28 cellular contexts compared by ENCODE assay signal in the genomic region with DNA sequence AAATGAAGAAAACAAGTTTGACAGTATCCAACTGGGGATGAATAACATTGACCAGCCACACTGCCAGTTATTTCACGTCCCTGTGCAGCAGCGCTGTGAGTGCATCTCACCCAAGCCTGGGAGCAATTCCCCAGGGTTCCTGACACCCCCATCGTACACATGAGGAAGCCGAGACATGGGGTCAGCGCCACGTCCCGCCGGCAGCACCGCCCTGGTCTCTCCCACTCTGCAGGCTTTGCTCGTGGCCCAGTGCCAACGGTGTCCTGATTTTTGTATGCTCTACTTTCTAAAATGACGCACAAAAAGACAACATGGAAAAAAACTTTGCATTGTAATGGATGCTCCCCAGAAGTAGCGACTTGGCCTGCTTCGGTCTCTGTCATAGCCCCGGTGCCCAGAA. TPM values are rescaled to one million over a fixed set of nuclear protein-coding genes. Genes with fewer than 3 reads are reported as not detected.
"Had no signal": no experiment of that assay in that cellular context is flagged by ENCODE, and none has a peak within 500 bp of the region (broad histone marks: within the 10 kb centered on the region; RNA-seq: fewer than 3 reads in every experiment).

No MANE protein-coding gene starts in this region.

- H3K9ac ChIP-seq: neural progenitor cell, parathyroid adenoma had no signal

- H3K4me2 ChIP-seq: neural progenitor cell had no signal

- H3K4me3 Mint-ChIP-seq: natural killer cell; nephron; neural progenitor cell; stimulated activated effector memory CD8-positive, alpha-beta T cell treated with anti-CD3 and anti-CD28 coated beads, Interleukin-12 subunit alpha, Interleukin-12 subunit beta, amount 100 ng/mL, for 72 hours; stimulated activated naive B cell treated with anti-CD40 and anti-IgM and Interleukin-4, amounts not matched to agents 10 μg/mL and 1 μg/mL and 100 μg/mL, for 72 hours; stimulated activated naive CD8-positive, alpha-beta T cell treated with anti-CD3 and anti-CD28 coated beads, Interleukin-15, Interleukin-2, amounts not matched to agents 100 ng/mL and 50 ng/mL, for 24 hours had no signal

- H3K27ac ChIP-seq: neural progenitor cell, parathyroid adenoma, psoas muscle, right lobe of liver, sigmoid colon, stomach, thoracic aorta, thyroid gland, tibial nerve, upper lobe of left lung, vagina had no signal

- FAIRE-seq: small intestine, urothelium cell line had no signal

- H3K79me2 ChIP-seq: parathyroid adenoma had no signal

- H3K4me1 Mint-ChIP-seq: neural progenitor cell had no signal

- H3K36me3 Mint-ChIP-seq: natural killer cell had no signal

- H3K9me3 ChIP-seq: psoas muscle, right lobe of liver, sigmoid colon, stomach, thoracic aorta, thyroid gland, tibial nerve, upper lobe of left lung, vagina had no signal

- H3K9me3 Mint-ChIP-seq: natural killer cell; nephron; neural progenitor cell; stimulated activated effector memory CD8-positive, alpha-beta T cell treated with anti-CD3 and anti-CD28 coated beads, Interleukin-12 subunit alpha, Interleukin-12 subunit beta, amount 100 ng/mL, for 72 hours; stimulated activated naive B cell treated with anti-CD40 and anti-IgM and Interleukin-4, amounts not matched to agents 10 μg/mL and 1 μg/mL and 100 μg/mL, for 72 hours; stimulated activated naive CD8-positive, alpha-beta T cell treated with anti-CD3 and anti-CD28 coated beads, Interleukin-15, Interleukin-2, amounts not matched to agents 100 ng/mL and 50 ng/mL, for 24 hours had no signal

- ATAC-seq: natural killer cell; right cardiac atrium; right lobe of liver; stimulated activated naive B cell treated with anti-CD40 and anti-IgM and Interleukin-4, amounts not matched to agents 10 μg/mL and 1 μg/mL and 100 μg/mL, for 72 hours had no signal

- H3K27me3 Mint-ChIP-seq: progenitor cell of endocrine pancreas; stimulated activated naive B cell treated with anti-CD40 and anti-IgM and Interleukin-4, amounts not matched to agents 10 μg/mL and 1 μg/mL and 100 μg/mL, for 72 hours; stimulated activated naive CD8-positive, alpha-beta T cell treated with anti-CD3 and anti-CD28 coated beads, Interleukin-15, Interleukin-2, amounts not matched to agents 100 ng/mL and 50 ng/mL, for 24 hours had no signal

- H3K27me3 ChIP-seq: neural progenitor cell, right lobe of liver, sigmoid colon, stomach, thyroid gland, tibial nerve, upper lobe of left lung, vagina had no signal

- H3K4me1 ChIP-seq: neural progenitor cell, parathyroid adenoma, right lobe of liver, sigmoid colon, thyroid gland, tibial nerve, upper lobe of left lung, vagina had no signal

- DNase-seq: natural killer cell; occipital lobe; psoas muscle; right cardiac atrium; sigmoid colon; small intestine; stimulated activated CD4-positive, alpha-beta T cell treated with anti-CD3 and anti-CD28 coated beads, Interleukin-15, amount 100 ng/mL, for 24 hours; stimulated activated CD4-positive, alpha-beta T cell treated with anti-CD3 and anti-CD28 coated beads, Interleukin-2, amount 100 ng/mL, for 24 hours; stimulated activated CD4-positive, alpha-beta T cell treated with anti-CD3 and anti-CD28 coated beads, Interleukin-2, amount 100 ng/mL, for 48 hours; stimulated activated CD4-positive, alpha-beta T cell treated with anti-CD3 and anti-CD28 coated beads, Interleukin-4, amount 100 ng/mL, for 24 hours; stimulated activated naive B cell treated with anti-CD40 and anti-IgM and Interleukin-4, amounts not matched to agents 10 μg/mL and 1 μg/mL and 100 μg/mL, for 72 hours; stimulated activated naive CD4-positive, alpha-beta T cell treated with Interleukin-2 at 50 U/mL for 16 hours; stomach; thyroid gland; trophoblast cell; upper lobe of left lung had no signal

- H2AFZ ChIP-seq: neural progenitor cell, parathyroid adenoma had no signal

- H3K27ac Mint-ChIP-seq: natural killer cell; nephron; neural progenitor cell; stimulated activated effector memory CD8-positive, alpha-beta T cell treated with anti-CD3 and anti-CD28 coated beads, Interleukin-12 subunit alpha, Interleukin-12 subunit beta, amount 100 ng/mL, for 72 hours; stimulated activated naive CD8-positive, alpha-beta T cell treated with anti-CD3 and anti-CD28 coated beads, Interleukin-15, Interleukin-2, amounts not matched to agents 100 ng/mL and 50 ng/mL, for 24 hours had no signal

- H3K36me3 ChIP-seq: neural progenitor cell had no signal

- H3K4me3 ChIP-seq: neural progenitor cell, psoas muscle, right lobe of liver, sigmoid colon, stomach, thoracic aorta, thyroid gland, tibial nerve, upper lobe of left lung, vagina had no signal

RNA-seq across cellular contexts. Expression of gene CEL, which starts 16.6 kb away (rescaled TPM):
- total RNA-seq: occipital lobe, skeletal muscle tissue had no signal
